ENCODE assay signal across 21 cellular contexts in the genomic region with DNA sequence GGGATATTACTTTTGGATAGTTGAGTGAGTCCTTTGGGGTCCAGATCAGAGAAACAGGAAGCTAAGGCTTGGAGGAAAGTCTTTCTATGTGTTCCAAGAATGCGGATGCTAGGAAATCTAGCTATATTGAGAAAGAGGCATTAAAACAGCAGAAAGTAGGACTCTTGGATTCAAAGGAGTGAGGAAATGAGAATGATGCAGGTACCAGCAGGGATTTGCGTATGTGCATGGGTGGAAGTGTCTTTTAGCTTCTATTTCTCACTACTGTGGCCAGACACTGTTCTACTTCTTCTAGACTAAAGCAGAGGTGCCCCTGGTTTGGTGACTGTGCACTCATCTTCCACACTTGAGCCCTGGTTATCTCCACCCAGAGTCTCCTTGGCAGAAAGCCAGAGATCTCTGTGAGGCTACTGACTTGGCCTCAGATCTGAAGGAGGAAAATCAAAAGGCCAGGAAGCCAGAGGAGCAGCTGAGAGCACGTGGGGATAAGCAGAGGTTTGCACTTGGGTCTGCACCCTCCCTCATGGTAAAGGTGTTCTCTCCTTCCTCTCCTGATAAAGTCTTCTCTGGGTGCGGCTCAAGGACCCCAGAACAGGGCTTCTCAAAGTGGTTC. TPM values are rescaled to one million over a fixed set of nuclear protein-coding genes. Genes with fewer than 3 reads are reported as not detected.
DNase-seq lines count a peak whose midpoint lies in the region; FAIRE-seq and TF ChIP-seq lines count a peak whose summit lies in the region.
"Had no signal": no experiment of that assay in that cellular context is flagged by ENCODE, and none has a peak within 500 bp of the region (broad histone marks: within the 10 kb centered on the region; RNA-seq: fewer than 3 reads in every experiment).

No MANE protein-coding gene starts in this region.

- WGBS in trophoblast cell (ENCODE audit: extremely low coverage, insufficient coverage, insufficient read length) = no CpG with 5 or more reads among the region's 4 CpGs

- no peak overlapping the region for H2BK12ac ChIP-seq in trophoblast cell (ENCODE audit: low read length)

- no peak overlapping the region for H3K4me3 ChIP-seq in BLaER1
- no peak overlapping the region for H3K4me3 ChIP-seq in trophoblast cell (ENCODE audit: low read depth, low read length)
- no peak overlapping the region for H3K4me3 ChIP-seq in kidney (ENCODE audit: low read length in 2 of 2)
- H3K4me3 ChIP-seq: GM23248, SK-N-MC had no signal

- H3K9me3 ChIP-seq in BLaER1 (no peaks in the 10 kb centered on the region), trophoblast cell (ENCODE audit: insufficient read depth, low read depth, low read length) (peaks cover 7% of the 10 kb centered on the region), kidney (ENCODE audit: control insufficient read depth in 1 of 2, low read length in 2 of 2) (no peaks in the 10 kb centered on the region)
- H3K9me3 ChIP-seq: BE2C had no signal

- no peak overlapping the region for H3K18ac ChIP-seq in trophoblast cell (ENCODE audit: low read length)

- no peak overlapping the region for H2BK5ac ChIP-seq in trophoblast cell (ENCODE audit: low read depth, low read length, poor library complexity)

- H3K79me2 ChIP-seq in trophoblast cell (ENCODE audit: control insufficient read depth, insufficient read depth, low read length, poor library complexity) = no peaks in the 10 kb centered on the region

- H3K4me2 ChIP-seq in BLaER1 (peak overlapping the region; percentile 93), trophoblast cell (ENCODE audit: low read length) (no peak overlapping the region)

- no peaks in the 10 kb centered on the region for H3K36me3 ChIP-seq in BLaER1
- H3K36me3 ChIP-seq in trophoblast cell (ENCODE audit: control insufficient read depth in 1 of 2, insufficient read depth in 2 of 2, low read length in 2 of 2) = no peaks in the 10 kb centered on the region
- no peaks in the 10 kb centered on the region for H3K36me3 ChIP-seq in kidney (ENCODE audit: control insufficient read depth in 1 of 2, insufficient read depth in 2 of 2, low read length in 2 of 2)
- H3K36me3 ChIP-seq: BE2C had no signal

- no peak for FAIRE-seq in kidney (lab: Jason Lieb, UNC)
- FAIRE-seq: G401.6 had no signal

- no peak overlapping the region for H4K91ac ChIP-seq in trophoblast cell (ENCODE audit: low read depth, low read length)

- no peak overlapping the region for H2BK120ac ChIP-seq in trophoblast cell (ENCODE audit: insufficient read depth, low read length, poor library complexity)

- no peaks in the 10 kb centered on the region for H3K79me1 ChIP-seq in trophoblast cell (ENCODE audit: low read length)

- no peak overlapping the region for H3K4ac ChIP-seq in trophoblast cell (ENCODE audit: low read depth, low read length)

- intact Hi-C loops in kidney (cut with DNase I) = no loop called here

- no peak overlapping the region for H4K8ac ChIP-seq in trophoblast cell (ENCODE audit: low read depth, low read length)

- H3K27me3 ChIP-seq in BLaER1 (no peaks in the 10 kb centered on the region), trophoblast cell (ENCODE audit: insufficient read depth, low read length) (no peaks in the 10 kb centered on the region)
- H3K27me3 ChIP-seq: BE2C had no signal

- no peak overlapping the region for H2AFZ ChIP-seq in trophoblast cell (ENCODE audit: insufficient read depth, low read length, poor library complexity)
- H2AFZ ChIP-seq: GM23248 had no signal

- no peak for TF ChIP-seq CTCF in kidney (IDR thresholded peaks at IDR 0.05; ENCODE audit: borderline replicate concordance, extremely low read depth, insufficient read depth)

- H4K12ac ChIP-seq in trophoblast cell (ENCODE audit: low read depth, low read length) = no peak overlapping the region

- H3K9ac ChIP-seq in BLaER1 = no peak overlapping the region
- H3K9ac ChIP-seq in trophoblast cell (ENCODE audit: low read length) = no peak overlapping the region
- no peak overlapping the region for H3K9ac ChIP-seq in kidney (ENCODE audit: low read length in 2 of 2)
- H3K9ac ChIP-seq: GM23248 had no signal

- DNase-seq in DMS 273 (lab: John Stamatoyannopoulos, UW; ENCODE audit: unreplicated experiment) (peak; percentile 30), DMS 273 treated with DMSO at 0.1 percent for 48 hours (lab: John Stamatoyannopoulos, UW) (no peak), trophoblast cell (peak; percentile 70 to 87), NCI-H1105 (lab: John Stamatoyannopoulos, UW) (no peak), kidney (no peak)
- DNase-seq: BE2C; CD4-positive, CD25-positive, alpha-beta regulatory T cell; GM23248; H7; Karpas-422; NCI-H1092; NCI-H1436; NCI-H187 treated with DMSO at 0.1 percent for 48 hours; NCI-H748 treated with DMSO at 0.1 percent for 48 hours; SIG-M5 had no signal

- H4K20me1 ChIP-seq in BLaER1 = no peaks in the 10 kb centered on the region

- H3K4me1 ChIP-seq in BLaER1 (peaks cover 99% of the 10 kb centered on the region), trophoblast cell (ENCODE audit: control insufficient read depth in 1 of 2, insufficient read depth in 2 of 2, low read length in 2 of 2) (no peaks in the 10 kb centered on the region), kidney (ENCODE audit: control insufficient read depth in 1 of 2, insufficient read depth in 1 of 2, low read depth in 1 of 2, low read length in 2 of 2) (no peaks in the 10 kb centered on the region)
- H3K4me1 ChIP-seq: BE2C had no signal

- peak overlapping the region; percentile 95; the same call in 1 of the 2 replicates for H3K27ac ChIP-seq in BLaER1
- H3K27ac ChIP-seq in angular gyrus (ENCODE audit: low read depth, low read length) = peak overlapping the region; percentile 18
- no peak overlapping the region for H3K27ac ChIP-seq in trophoblast cell (ENCODE audit: low read depth, low read length)
- no peak overlapping the region for H3K27ac ChIP-seq in kidney (ENCODE audit: low read depth in 2 of 2, low read length in 2 of 2)
- H3K27ac ChIP-seq: 22Rv1, GM23248, SK-N-MC had no signal

- no peak overlapping the region for H3K14ac ChIP-seq in trophoblast cell (ENCODE audit: low read length)

- no peak overlapping the region for H3K23ac ChIP-seq in trophoblast cell (ENCODE audit: low read length)

- no peak overlapping the region for H2AK5ac ChIP-seq in trophoblast cell (ENCODE audit: low read length)

RNA-seq across cellular contexts. Expression of a gene that starts 44.3 kb away (rescaled TPM):
- polyA plus RNA-seq in trophoblast cell (2013) = 0.01 TPM in 2 replicates
- 0.19 TPM for total RNA-seq in kidney
- polyA plus RNA-seq in kidney (ENCODE audit: insufficient read depth, low read depth, low replicate concordance) = 0.22 TPM
- total RNA-seq: CD4-positive, CD25-positive, alpha-beta regulatory T cell; GM23248; HT-29 had no signal
- polyA plus RNA-seq: GM23248 had no signal

Comparison
In these comparisons a context has a peak if more than half of its experiments do, and no peak if none do; other contexts are left out.
1. DNase-seq: peak in DMS 273 (single experiment) and trophoblast cell (2 of 2); none in DMS 273 treated with DMSO at 0.1 percent for 48 hours (single experiment), NCI-H1105 (single experiment) and kidney (single experiment).
2. H3K27ac ChIP-seq: peak in BLaER1 (single experiment) and angular gyrus (single experiment); none in trophoblast cell (single experiment) and kidney (0 of 2).